Comparison of ENCODE assay signal across 11 cellular contexts in the genomic region with DNA sequence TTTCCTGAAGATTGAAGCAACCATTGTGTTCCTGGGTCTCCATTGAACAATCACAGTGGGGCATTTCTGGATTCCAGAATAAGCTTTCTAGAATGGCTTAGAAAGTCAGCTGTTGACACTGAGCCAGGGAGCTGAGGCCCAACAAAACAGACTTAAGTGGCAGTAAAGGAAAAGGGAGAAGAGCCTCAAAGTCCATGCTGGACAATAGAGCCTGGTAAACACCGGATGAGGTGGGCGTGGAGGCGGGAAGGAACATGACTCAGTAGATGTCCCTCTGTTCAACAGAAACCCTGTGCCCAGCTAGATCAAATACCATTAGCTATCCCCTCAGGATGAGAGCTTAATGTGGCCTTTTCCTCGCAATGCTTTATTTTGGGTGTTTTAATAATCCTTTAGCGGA. TPM values are rescaled to one million over a fixed set of nuclear protein-coding genes. Genes with fewer than 3 reads are reported as not detected.
DNase-seq lines count a peak whose midpoint lies in the region; ATAC-seq lines count a peak whose summit lies in the region.
"Had no signal": no experiment of that assay in that cellular context is flagged by ENCODE, and none has a peak within 500 bp of the region (broad histone marks: within the 10 kb centered on the region; RNA-seq: fewer than 3 reads in every experiment).

No MANE protein-coding gene starts in this region.

- peak; percentile 80 for DNase-seq in HT1080 (ENCODE audit: low read depth)
- no peak for DNase-seq in globus pallidus (ENCODE audit: low spot score)
- DNase-seq in dedifferentiated amniotic fluid mesenchymal stem cell (ENCODE audit: extremely low spot score) = no peak
- no peak for DNase-seq in HuH-7.5 (ENCODE audit: low spot score)
- DNase-seq: activated CD8-positive, alpha-beta memory T cell treated with anti-CD3 and anti-CD28 coated beads, Interleukin-2, amount 50 U/mL, for 4 hours; CD4-positive, alpha-beta T cell; NCI-H1092 treated with DMSO at 0.1 percent for 48 hours had no signal

- H3K27me3 ChIP-seq in layer of hippocampus (ENCODE audit: control insufficient read depth, insufficient read depth, low read length) = no peaks in the 10 kb centered on the region

- H3K4me3 ChIP-seq in skin epidermis = no peak overlapping the region

- H3K27ac ChIP-seq in cingulate gyrus (ENCODE audit: low read depth, low read length) (peak overlapping the region; percentile 92), layer of hippocampus (ENCODE audit: low read depth, low read length) (peak overlapping the region; percentile 74), skin epidermis (peak overlapping the region in 18 of 21 experiments; percentile 42 to 96 (median 64))

- ATAC-seq in HG02870 (IDR thresholded peaks at IDR 0.05; ENCODE audit: unreplicated experiment) = no peak

RNA-seq across cellular contexts. Expression of a gene that starts 14.7 kb away (rescaled TPM):
- 955 and 1,238 TPM in 2 replicates for total RNA-seq in HT1080 (2014; rRNA removed; shearing (Covaris generic))
- polyA plus RNA-seq in HT1080 (2015; cell fraction: cytosol; rRNA removed) = 969 and 1,116 TPM in 2 replicates
- polyA plus RNA-seq in HT1080 (2015; cell fraction: nucleus; rRNA removed) = 1,737 and 2,034 TPM in 2 replicates
